Comparison of ENCODE assay signal across 19 cellular contexts in the genomic region with DNA sequence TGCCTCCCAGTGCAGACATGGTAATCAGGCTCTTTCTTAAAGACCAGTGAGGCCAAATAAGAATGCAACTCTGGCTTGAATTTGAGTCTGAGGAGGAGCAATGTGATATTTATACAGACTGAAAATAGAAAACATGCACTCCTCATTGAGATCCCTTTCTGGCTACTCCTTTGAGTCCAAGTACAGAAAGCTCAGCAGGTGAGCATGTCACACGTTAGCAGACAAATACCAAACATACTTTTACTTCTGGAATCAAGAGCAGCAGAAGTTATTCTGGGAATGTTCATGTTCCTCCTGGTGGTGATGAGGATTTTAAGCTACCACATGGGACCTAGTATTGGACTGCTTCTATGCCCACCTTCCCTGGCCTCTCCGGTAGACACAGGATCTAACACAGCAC. TPM values are rescaled to one million over a fixed set of nuclear protein-coding genes. Genes with fewer than 3 reads are reported as not detected.
"Had no signal": no experiment of that assay in that cellular context is flagged by ENCODE, and none has a peak within 500 bp of the region (broad histone marks: within the 10 kb centered on the region; RNA-seq: fewer than 3 reads in every experiment).

No MANE protein-coding gene starts in this region.

- H3K27me3 ChIP-seq: stomach, tibial nerve, upper lobe of left lung had no signal

- H3K4me1 ChIP-seq: parathyroid adenoma had no signal

- H3K79me2 ChIP-seq: parathyroid adenoma had no signal

- H3K36me3 ChIP-seq: lower lobe of right lung, neutrophil, stomach, thoracic aorta, tibial nerve, upper lobe of left lung had no signal

- H3K27ac ChIP-seq: lower lobe of right lung, neutrophil, parathyroid adenoma, stomach, thoracic aorta, upper lobe of left lung had no signal

- H3K4me3 ChIP-seq: lower lobe of right lung, stomach, thoracic aorta, tibial nerve, upper lobe of left lung had no signal

- H2AFZ ChIP-seq: parathyroid adenoma had no signal

- H3K9me3 ChIP-seq: neutrophil had no signal

- DNase-seq: cortex of kidney; effector CD4-positive, alpha-beta T cell; hypothalamus; immature natural killer cell; islet precursor cell; kidney glomerular epithelial cell; left ventricle myocardium superior; lower lobe of right lung; natural killer cell; stimulated activated CD4-positive, alpha-beta T cell treated with anti-CD3 and anti-CD28 coated beads, Interleukin-2, amount 100 ng/mL, for 24 hours; stimulated activated CD4-positive, alpha-beta T cell treated with anti-CD3 and anti-CD28 coated beads, Interleukin-4, amount 100 ng/mL, for 24 hours; stimulated activated naive CD4-positive, alpha-beta T cell treated with Interleukin-2 at 50 U/mL for 16 hours; stomach; upper lobe of left lung had no signal

RNA-seq across cellular contexts. Expression of gene PGBD5, which starts 48.3 kb away (rescaled TPM):
- total RNA-seq: fibroblast of villous mesenchyme had no signal
